In the genomic region with DNA sequence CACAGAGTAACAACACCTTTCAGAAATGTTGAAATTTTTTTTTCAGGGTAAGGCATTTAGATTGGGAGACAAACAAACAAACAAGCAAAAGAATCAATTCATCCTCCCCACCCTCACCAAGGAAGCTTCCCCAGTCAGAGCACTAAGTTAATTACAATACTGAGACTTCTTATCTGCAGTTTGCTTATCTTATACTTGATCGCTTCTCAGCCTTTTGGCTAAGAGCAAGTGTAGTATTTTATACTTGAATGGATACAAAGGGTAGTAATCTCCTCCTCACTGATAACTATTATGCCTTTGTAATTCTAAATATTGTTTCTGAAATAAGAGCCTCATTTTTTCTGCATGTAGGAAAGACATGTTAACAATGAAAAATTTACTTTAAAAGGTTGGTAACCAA, we compare ENCODE assay signal across 38 cellular contexts. TPM values are rescaled to one million over a fixed set of nuclear protein-coding genes. Genes with fewer than 3 reads are reported as not detected.
DNase-seq lines count a peak whose midpoint lies in the region; ATAC-seq, FAIRE-seq and TF ChIP-seq lines count a peak whose summit lies in the region.
"Had no signal": no experiment of that assay in that cellular context is flagged by ENCODE, and none has a peak within 500 bp of the region (broad histone marks: within the 10 kb centered on the region; RNA-seq: fewer than 3 reads in every experiment).

No MANE protein-coding gene starts in this region.

- no peak overlapping the region for H2BK120ac ChIP-seq in mesendoderm (ENCODE audit: low read depth, low read length)

- no peak overlapping the region for H3K23ac ChIP-seq in mesendoderm (ENCODE audit: low read length)

- H4K20me1 ChIP-seq in astrocyte (ENCODE audit: insufficient read depth, low read length), result no peaks in the 10 kb centered on the region
- no peaks in the 10 kb centered on the region for H4K20me1 ChIP-seq in neural progenitor cell (ENCODE audit: low read depth)
- H4K20me1 ChIP-seq: BLaER1; BLaER1 treated with 17β-estradiol and CSF1 and Interleukin-3, amounts not matched to agents 10 nM and 100 nM had no signal

- H3K36me3 ChIP-seq in astrocyte (ENCODE audit: insufficient read depth, low read length) (no peaks in the 10 kb centered on the region), endodermal cell (ENCODE audit: control insufficient read depth, insufficient read depth, low read length) (no peaks in the 10 kb centered on the region), mesendoderm (ENCODE audit: control insufficient read depth, insufficient read depth, low read length) (no peaks in the 10 kb centered on the region), neural progenitor cell (no peaks in the 10 kb centered on the region)
- H3K36me3 ChIP-seq: BE2C; BLaER1; BLaER1 treated with 17β-estradiol and CSF1 and Interleukin-3, amounts not matched to agents 10 nM and 100 nM had no signal

- no peak overlapping the region for H3K4ac ChIP-seq in mesendoderm (ENCODE audit: low read depth, low read length)

- H3K4me2 ChIP-seq in astrocyte (ENCODE audit: low read length) (no peak overlapping the region), mesendoderm (ENCODE audit: low read length) (no peak overlapping the region), neural progenitor cell (no peak overlapping the region)
- H3K4me2 ChIP-seq: A549; BLaER1; BLaER1 treated with 17β-estradiol and CSF1 and Interleukin-3, amounts not matched to agents 10 nM and 100 nM had no signal

- H2AFZ ChIP-seq in astrocyte (ENCODE audit: low read depth, low read length) (no peak overlapping the region), neural progenitor cell (replicated peaks) (no peak overlapping the region)

- no peak for DNase-seq in astrocyte (ENCODE audit: low read depth)
- no peak for DNase-seq in endodermal cell
- DNase-seq in mesendoderm, result peak; percentile 58
- no peak for DNase-seq in neural progenitor cell (ENCODE audit: low spot score)
- no peak for DNase-seq in WTC11 (ENCODE audit: low spot score)
- DNase-seq in activated naive CD4-positive, alpha-beta T cell treated with anti-CD3 and anti-CD28 coated beads, Interleukin-2, amount 50 U/mL, for 72 hours (ENCODE audit: low spot score in 2 of 2), result no peak
- DNase-seq: 8988T; ACHN; AML-193; BE2C; C1 segment of cervical spinal cord; Caco-2; Calu3; CD4-positive, alpha-beta memory T cell; CD4-positive, alpha-beta T cell; CD4-positive, CD25-positive, alpha-beta regulatory T cell; CD8-positive, alpha-beta memory T cell; CD8-positive, alpha-beta T cell; COR-L47; DMS 273 treated with DMSO at 0.1 percent for 48 hours; DMS153; DMS53; DMS79; DMS79 treated with DMSO at 0.1 percent for 48 hours; DND-41; EL had no signal

- no peaks in the 10 kb centered on the region for H3K4me1 ChIP-seq in astrocyte (ENCODE audit: insufficient read depth, low read length)
- H3K4me1 ChIP-seq in endodermal cell (ENCODE audit: control insufficient read depth, insufficient read depth, low read length), result peaks cover 3% of the 10 kb centered on the region
- H3K4me1 ChIP-seq in mesendoderm (ENCODE audit: control insufficient read depth, low read depth, low read length), result peaks cover 5% of the 10 kb centered on the region
- H3K4me1 ChIP-seq in neural progenitor cell, result peaks cover 27% of the 10 kb centered on the region
- H3K4me1 ChIP-seq: A549, BLaER1 had no signal

- H3K4me3 ChIP-seq in astrocyte (ENCODE audit: insufficient read depth, low read depth, low read length) (no peak overlapping the region), endodermal cell (ENCODE audit: low read length) (no peak overlapping the region), mesendoderm (ENCODE audit: low read length) (no peak overlapping the region), neural progenitor cell (no peak overlapping the region)
- H3K4me3 ChIP-seq: A549; BLaER1; BLaER1 treated with 17β-estradiol and CSF1 and Interleukin-3, amounts not matched to agents 10 nM and 100 nM had no signal

- H3K18ac ChIP-seq in mesendoderm (ENCODE audit: low read length), result no peak overlapping the region

- H3K27ac ChIP-seq in astrocyte (ENCODE audit: low read depth, low read length) (no peak overlapping the region), endodermal cell (ENCODE audit: low read depth, low read length) (no peak overlapping the region), mesendoderm (ENCODE audit: low read depth, low read length) (no peak overlapping the region), neural progenitor cell (peak overlapping the region; percentile 60)
- H3K27ac ChIP-seq: 22Rv1; A549; BLaER1; BLaER1 treated with 17β-estradiol and CSF1 and Interleukin-3, amounts not matched to agents 10 nM and 100 nM; C4-2B had no signal

- no peaks in the 10 kb centered on the region for H3K79me2 ChIP-seq in astrocyte (ENCODE audit: insufficient read depth, low read length)
- no peaks in the 10 kb centered on the region for H3K79me2 ChIP-seq in mesendoderm (ENCODE audit: control insufficient read depth, insufficient read depth, low read length)
- no peaks in the 10 kb centered on the region for H3K79me2 ChIP-seq in neural progenitor cell (ENCODE audit: low read depth)

- H2BK15ac ChIP-seq in mesendoderm (replicated peaks; ENCODE audit: low read depth), result no peak overlapping the region

- H3K9me3 Mint-ChIP-seq in astrocyte (ENCODE audit: unreplicated experiment) (peaks cover 6% of the 10 kb centered on the region), endodermal cell (peaks cover 19% of the 10 kb centered on the region), neural progenitor cell (peaks cover 10% of the 10 kb centered on the region), WTC11 (peaks cover 27% of the 10 kb centered on the region)
- H3K9me3 Mint-ChIP-seq in activated naive CD4-positive, alpha-beta T cell treated with anti-CD3 and anti-CD28 coated beads, Interleukin-2, amount 50 U/mL, for 72 hours, result peaks cover 0 to 8% of the 10 kb centered on the region in 2 donors
- H3K9me3 Mint-ChIP-seq: CD4-positive, alpha-beta T cell; CD8-positive, alpha-beta T cell had no signal

- TF ChIP-seq CTCF in astrocyte (IDR thresholded peaks at IDR 0.05; ENCODE audit: insufficient read depth, low read depth, low read length), result no peak
- no peak for TF ChIP-seq CTCF in endodermal cell (conservative IDR thresholded peaks at IDR 0.05)
- no peak for TF ChIP-seq CTCF in neural progenitor cell (IDR thresholded peaks at IDR 0.05)
- no peak for TF ChIP-seq CTCF in WTC11 (IDR thresholded peaks at IDR 0.05)

- no peaks in the 10 kb centered on the region for H3K79me1 ChIP-seq in mesendoderm (ENCODE audit: low read length)

- H3K36me3 Mint-ChIP-seq in astrocyte (ENCODE audit: low read depth, unreplicated experiment), result no peaks in the 10 kb centered on the region
- H3K36me3 Mint-ChIP-seq in endodermal cell (ENCODE audit: low read depth), result peaks cover 6% of the 10 kb centered on the region
- no peaks in the 10 kb centered on the region for H3K36me3 Mint-ChIP-seq in neural progenitor cell
- H3K36me3 Mint-ChIP-seq in WTC11, result peaks cover 20% of the 10 kb centered on the region
- peaks cover 0 to 4% of the 10 kb centered on the region in 2 donors for H3K36me3 Mint-ChIP-seq in activated naive CD4-positive, alpha-beta T cell treated with anti-CD3 and anti-CD28 coated beads, Interleukin-2, amount 50 U/mL, for 72 hours
- H3K36me3 Mint-ChIP-seq: CD14-positive monocyte; CD4-positive, alpha-beta memory T cell; CD4-positive, CD25-positive, alpha-beta regulatory T cell; CD8-positive, alpha-beta memory T cell; CD8-positive, alpha-beta T cell had no signal

- no CpG with 5 or more reads among the region's 1 CpG for WGBS in endodermal cell (ENCODE audit: insufficient coverage in 1 of 2, insufficient read length in 1 of 2), 2 experiments
- no CpG with 5 or more reads among the region's 1 CpG for WGBS in mesendoderm (ENCODE audit: extremely low coverage, insufficient coverage, low lambda C conversion rate)

- H4K5ac ChIP-seq in mesendoderm (ENCODE audit: low read length), result no peak overlapping the region

- H3K9me3 ChIP-seq in astrocyte (ENCODE audit: insufficient read depth, low read depth, low read length) (no peaks in the 10 kb centered on the region), endodermal cell (ENCODE audit: control insufficient read depth, low read length) (peaks cover 25% of the 10 kb centered on the region), neural progenitor cell (ENCODE audit: low read depth) (no peaks in the 10 kb centered on the region)
- H3K9me3 ChIP-seq: A549, BE2C, Caco-2 had no signal

- ATAC-seq in WTC11 (no peak), HG02870 (IDR thresholded peaks at IDR 0.05; ENCODE audit: unreplicated experiment) (no peak), GM21423 (IDR thresholded peaks at IDR 0.05; ENCODE audit: unreplicated experiment) (no peak)
- no peak for ATAC-seq in activated naive CD4-positive, alpha-beta T cell treated with anti-CD3 and anti-CD28 coated beads, Interleukin-2, amount 50 U/mL, for 72 hours
- ATAC-seq: A549; CD8-positive, alpha-beta T cell had no signal

- POLR2A ChIA-PET in WTC11 (lab: Charles Lee), result no interaction called here

- no peak overlapping the region for H2AK5ac ChIP-seq in mesendoderm (ENCODE audit: low read length)

- H2BK5ac ChIP-seq in mesendoderm (ENCODE audit: low read length), result no peak overlapping the region

- CTCF ChIA-PET in WTC11 (lab: Charles Lee), result no interaction called here

- H3K27me3 Mint-ChIP-seq in astrocyte (ENCODE audit: low read depth, unreplicated experiment) (no peaks in the 10 kb centered on the region), endodermal cell (ENCODE audit: insufficient read depth) (no peaks in the 10 kb centered on the region), neural progenitor cell (ENCODE audit: insufficient read depth, low read depth) (peaks cover 2% of the 10 kb centered on the region), WTC11 (ENCODE audit: low read depth) (peaks cover 10% of the 10 kb centered on the region)
- H3K27me3 Mint-ChIP-seq: B cell; CD4-positive, alpha-beta memory T cell; CD4-positive, alpha-beta T cell had no signal

- H4K8ac ChIP-seq in mesendoderm (ENCODE audit: low read depth, low read length), result no peak overlapping the region

- H3K4me1 Mint-ChIP-seq in astrocyte (ENCODE audit: low read depth, unreplicated experiment), result peaks cover 20% of the 10 kb centered on the region
- H3K4me1 Mint-ChIP-seq in endodermal cell, result peaks cover 42% of the 10 kb centered on the region
- H3K4me1 Mint-ChIP-seq in neural progenitor cell, result peaks cover 16% of the 10 kb centered on the region
- peaks cover 55% of the 10 kb centered on the region for H3K4me1 Mint-ChIP-seq in WTC11
- H3K4me1 Mint-ChIP-seq: B cell; CD4-positive, alpha-beta memory T cell; CD4-positive, CD25-positive, alpha-beta regulatory T cell; CD8-positive, alpha-beta memory T cell had no signal

- no peaks in the 10 kb centered on the region for H3K27me3 ChIP-seq in astrocyte (ENCODE audit: insufficient read depth, low read length)
- no peaks in the 10 kb centered on the region for H3K27me3 ChIP-seq in endodermal cell (ENCODE audit: control insufficient read depth, insufficient read depth, low read length, poor library complexity, severe bottlenecking)
- no peaks in the 10 kb centered on the region for H3K27me3 ChIP-seq in mesendoderm (ENCODE audit: insufficient read depth, low read length, poor library complexity)
- H3K27me3 ChIP-seq in neural progenitor cell, result no peaks in the 10 kb centered on the region
- H3K27me3 ChIP-seq: BE2C; BLaER1; BLaER1 treated with 17β-estradiol and CSF1 and Interleukin-3, amounts not matched to agents 10 nM and 100 nM had no signal

- no peak overlapping the region for H3K56ac ChIP-seq in mesendoderm (ENCODE audit: low read length)

- no peak overlapping the region for H3K27ac Mint-ChIP-seq in astrocyte (ENCODE audit: unreplicated experiment)
- H3K27ac Mint-ChIP-seq in endodermal cell, result peak overlapping the region; percentile 87
- H3K27ac Mint-ChIP-seq in neural progenitor cell, result no peak overlapping the region
- H3K27ac Mint-ChIP-seq in WTC11, result no peak overlapping the region
- H3K27ac Mint-ChIP-seq in activated naive CD4-positive, alpha-beta T cell treated with anti-CD3 and anti-CD28 coated beads, Interleukin-2, amount 50 U/mL, for 72 hours, result no peak overlapping the region
- H3K27ac Mint-ChIP-seq: B cell; CD14-positive monocyte; CD4-positive, alpha-beta memory T cell; CD4-positive, alpha-beta T cell; CD4-positive, CD25-positive, alpha-beta regulatory T cell; CD8-positive, alpha-beta memory T cell; CD8-positive, alpha-beta T cell had no signal

- H3K9ac ChIP-seq in astrocyte (ENCODE audit: low read length) (no peak overlapping the region), endodermal cell (ENCODE audit: extremely low read depth, low read length, poor library complexity, severe bottlenecking) (no peak overlapping the region), mesendoderm (ENCODE audit: low read length) (no peak overlapping the region), neural progenitor cell (no peak overlapping the region)
- H3K9ac ChIP-seq: BLaER1; BLaER1 treated with 17β-estradiol and CSF1 and Interleukin-3, amounts not matched to agents 10 nM and 100 nM had no signal

- H3K4me3 Mint-ChIP-seq in astrocyte (ENCODE audit: unreplicated experiment), result no peak overlapping the region
- no peak overlapping the region for H3K4me3 Mint-ChIP-seq in endodermal cell
- H3K4me3 Mint-ChIP-seq in neural progenitor cell, result no peak overlapping the region
- H3K4me3 Mint-ChIP-seq in WTC11, result no peak overlapping the region
- H3K4me3 Mint-ChIP-seq: B cell; CD14-positive monocyte; CD4-positive, alpha-beta memory T cell; CD4-positive, alpha-beta T cell; CD4-positive, CD25-positive, alpha-beta regulatory T cell; CD8-positive, alpha-beta memory T cell; CD8-positive, alpha-beta T cell had no signal

- peak; percentile 32 for FAIRE-seq in astrocyte (lab: Jason Lieb, UNC)
- FAIRE-seq: A204.1, A549, D721Med had no signal

- peaks cover 5% of the 10 kb centered on the region for H3F3A ChIP-seq in neural progenitor cell (ENCODE audit: low read depth)

RNA-seq across cellular contexts. Expression of a gene that starts 54.4 kb away (rescaled TPM):
- total RNA-seq in astrocyte, result 8.6 and 14.1 TPM in 2 replicates
- 1 to 10 TPM in 1 of 2 donors, under 1 TPM in 1; 0.33 to 1.9 TPM for total RNA-seq in endodermal cell
- 0.43 TPM for polyA plus RNA-seq in endodermal cell (2013, experiment 1 of 2)
- 0.33 TPM for polyA plus RNA-seq in endodermal cell (2013, experiment 2 of 2)
- polyA plus RNA-seq in mesendoderm (2013, experiment 1 of 2), result 2.4 TPM
- 2.4 TPM for polyA plus RNA-seq in mesendoderm (2013, experiment 2 of 2)
- under 0.01 TPM in 1 of 2 replicates, not detected in the other for total RNA-seq in neural progenitor cell (ENCODE audit: low replicate concordance)
- 0.57 to 1.6 TPM (median 0.64 TPM) in 3 replicates for total RNA-seq in WTC11 (2021)
- not detected for total RNA-seq in activated naive CD4-positive, alpha-beta T cell treated with anti-CD3 and anti-CD28 coated beads, Interleukin-2, amount 50 U/mL, for 72 hours
- total RNA-seq: A673; B cell; Caco-2; Calu3; CD4-positive, alpha-beta memory T cell; CD4-positive, alpha-beta T cell; CD4-positive, CD25-positive, alpha-beta regulatory T cell; CD8-positive, alpha-beta memory T cell; CD8-positive, alpha-beta T cell had no signal
- polyA plus RNA-seq: A549; CD4-positive, alpha-beta memory T cell; CD4-positive, CD25-positive, alpha-beta regulatory T cell; CD8-positive, alpha-beta memory T cell had no signal
